28 cellular contexts compared by ENCODE assay signal in genomic region chr20:12156252-12156651, GRCh38.
"Had no signal": no experiment of that assay in that cellular context is flagged by ENCODE, and none has a peak within 500 bp of the region (broad histone marks: within the 10 kb centered on the region; RNA-seq: fewer than 3 reads in every experiment).

No MANE protein-coding gene starts in this region.

- ATAC-seq: activated naive CD4-positive, alpha-beta T cell treated with anti-CD3 and anti-CD28 coated beads, Interleukin-2, amount 50 U/mL, for 72 hours; activated T-cell treated with anti-CD3 and anti-CD28 coated beads, Interleukin-2, amount 50 U/mL, for 72 hours; esophagus mucosa; T-cell had no signal

- H3K27me3 Mint-ChIP-seq: activated CD4-positive, alpha-beta memory T cell treated with anti-CD3 and anti-CD28 coated beads, Interleukin-2, amount 10 ng/mL, durations not matched to agents 7 days and 5 days; activated CD4-positive, alpha-beta T cell treated with anti-CD3 and anti-CD28 coated beads, Interleukin-2, amount 10 ng/mL, durations not matched to agents 7 days and 5 days; activated naive CD4-positive, alpha-beta T cell treated with anti-CD3 and anti-CD28 coated beads, Interleukin-2, amount 10 ng/mL, durations not matched to agents 7 days and 5 days; activated naive CD8-positive, alpha-beta T cell treated with anti-CD3 and anti-CD28 coated beads, Interleukin-2, amount 10 ng/mL, durations not matched to agents 7 days and 5 days; activated T-cell treated with anti-CD3 and anti-CD28 coated beads, Interleukin-2, amount 50 U/mL, for 24 hours; brain; T-cell had no signal

- H3K27me3 ChIP-seq: ascending aorta, breast epithelium, cardiac muscle cell, colonic mucosa had no signal

- H3K27ac Mint-ChIP-seq: activated CD4-positive, alpha-beta memory T cell treated with anti-CD3 and anti-CD28 coated beads, Interleukin-2, amount 10 ng/mL, durations not matched to agents 7 days and 5 days; activated CD4-positive, alpha-beta T cell treated with anti-CD3 and anti-CD28 coated beads, Interleukin-2, amount 10 ng/mL, durations not matched to agents 7 days and 5 days; activated naive CD4-positive, alpha-beta T cell treated with anti-CD3 and anti-CD28 coated beads, Interleukin-2, amount 10 ng/mL, durations not matched to agents 7 days and 5 days; activated naive CD4-positive, alpha-beta T cell treated with anti-CD3 and anti-CD28 coated beads, Interleukin-2, amount 50 U/mL, for 72 hours; activated naive CD8-positive, alpha-beta T cell treated with anti-CD3 and anti-CD28 coated beads, Interleukin-2, amount 10 ng/mL, durations not matched to agents 7 days and 5 days; activated T-cell treated with anti-CD3 and anti-CD28 coated beads, Interleukin-2, amount 50 U/mL, for 24 hours; activated T-cell treated with anti-CD3 and anti-CD28 coated beads, Interleukin-2, amount 50 U/mL, for 72 hours; brain; T-cell; T-helper 1 cell treated with Interleukin-12 subunit alpha and Interleukin-12 subunit beta and Interleukin-4 antibody, amounts not matched to agents 30 μg/mL and 1 μg/mL, for 36 hours had no signal

- H3K9me3 ChIP-seq: ascending aorta, colonic mucosa had no signal

- H3K4me3 ChIP-seq: ascending aorta, breast epithelium, cardiac muscle cell, colonic mucosa had no signal

- H3K36me3 ChIP-seq: ascending aorta, breast epithelium, cardiac muscle cell, colonic mucosa had no signal

- DNase-seq: activated CD4-positive, alpha-beta memory T cell treated with anti-CD3 and anti-CD28 coated beads, Interleukin-2, amount 10 ng/mL, durations not matched to agents 7 days and 5 days; activated CD4-positive, alpha-beta T cell treated with anti-CD3 and anti-CD28 coated beads for 1 hour; activated CD4-positive, alpha-beta T cell treated with anti-CD3 and anti-CD28 coated beads for 4 hours; activated CD4-positive, alpha-beta T cell treated with anti-CD3 and anti-CD28 coated beads, Interleukin-2, amount 10 ng/mL, durations not matched to agents 7 days and 5 days; activated CD4-positive, alpha-beta T cell treated with anti-CD3 and anti-CD28 coated beads, Interleukin-2, amount 50 U/mL, for 4 hours; activated CD8-positive, alpha-beta memory T cell treated with anti-CD3 and anti-CD28 coated beads, Interleukin-2, amount 50 U/mL, for 48 hours; activated gamma-delta T cell; activated naive CD4-positive, alpha-beta T cell; activated naive CD4-positive, alpha-beta T cell treated with anti-CD3 and anti-CD28 coated beads, Interleukin-2, amount 10 ng/mL, durations not matched to agents 7 days and 5 days; activated naive CD8-positive, alpha-beta T cell treated with anti-CD3 and anti-CD28 coated beads, Interleukin-2, amount 10 ng/mL, durations not matched to agents 7 days and 5 days; activated T-cell treated with anti-CD3 and anti-CD28 coated beads for 4 hours; activated T-cell treated with anti-CD3 and anti-CD28 coated beads, Interleukin-2, amount 50 U/mL, for 24 hours; activated T-cell treated with anti-CD3 and anti-CD28 coated beads, Interleukin-2, amount 50 U/mL, for 72 hours; central memory CD4-positive, alpha-beta T cell; cerebellar nuclear complex; colonic mucosa; effector CD8-positive, alpha-beta T cell; foreskin fibroblast; SW 1271; T-cell; T-helper 9 cell had no signal

- H3K4me3 Mint-ChIP-seq: activated CD4-positive, alpha-beta memory T cell treated with anti-CD3 and anti-CD28 coated beads, Interleukin-2, amount 10 ng/mL, durations not matched to agents 7 days and 5 days; activated CD4-positive, alpha-beta T cell treated with anti-CD3 and anti-CD28 coated beads, Interleukin-2, amount 10 ng/mL, durations not matched to agents 7 days and 5 days; activated naive CD4-positive, alpha-beta T cell treated with anti-CD3 and anti-CD28 coated beads, Interleukin-2, amount 10 ng/mL, durations not matched to agents 7 days and 5 days; activated naive CD8-positive, alpha-beta T cell treated with anti-CD3 and anti-CD28 coated beads, Interleukin-2, amount 10 ng/mL, durations not matched to agents 7 days and 5 days; activated T-cell treated with anti-CD3 and anti-CD28 coated beads, Interleukin-2, amount 50 U/mL, for 24 hours; activated T-cell treated with anti-CD3 and anti-CD28 coated beads, Interleukin-2, amount 50 U/mL, for 72 hours; brain; T-cell; T-helper 1 cell treated with Interleukin-12 subunit alpha and Interleukin-12 subunit beta and Interleukin-4 antibody, amounts not matched to agents 30 μg/mL and 1 μg/mL, for 36 hours had no signal

- H3K4me1 ChIP-seq: ascending aorta, breast epithelium, colonic mucosa had no signal

- H3K36me3 Mint-ChIP-seq: activated naive CD4-positive, alpha-beta T cell treated with anti-CD3 and anti-CD28 coated beads, Interleukin-2, amount 10 ng/mL, durations not matched to agents 7 days and 5 days; activated naive CD8-positive, alpha-beta T cell treated with anti-CD3 and anti-CD28 coated beads, Interleukin-2, amount 10 ng/mL, durations not matched to agents 7 days and 5 days; brain; T-cell had no signal

- H3K27ac ChIP-seq: ascending aorta, breast epithelium, cardiac muscle cell, colonic mucosa had no signal

- H3K9me3 Mint-ChIP-seq: brain had no signal

- H3K4me1 Mint-ChIP-seq: activated CD4-positive, alpha-beta memory T cell treated with anti-CD3 and anti-CD28 coated beads, Interleukin-2, amount 10 ng/mL, durations not matched to agents 7 days and 5 days; activated CD4-positive, alpha-beta T cell treated with anti-CD3 and anti-CD28 coated beads, Interleukin-2, amount 10 ng/mL, durations not matched to agents 7 days and 5 days; activated naive CD4-positive, alpha-beta T cell treated with anti-CD3 and anti-CD28 coated beads, Interleukin-2, amount 10 ng/mL, durations not matched to agents 7 days and 5 days; activated naive CD8-positive, alpha-beta T cell treated with anti-CD3 and anti-CD28 coated beads, Interleukin-2, amount 10 ng/mL, durations not matched to agents 7 days and 5 days; brain; T-cell had no signal
